ENCODE assay signal across 1 cellular context in the genomic region with DNA sequence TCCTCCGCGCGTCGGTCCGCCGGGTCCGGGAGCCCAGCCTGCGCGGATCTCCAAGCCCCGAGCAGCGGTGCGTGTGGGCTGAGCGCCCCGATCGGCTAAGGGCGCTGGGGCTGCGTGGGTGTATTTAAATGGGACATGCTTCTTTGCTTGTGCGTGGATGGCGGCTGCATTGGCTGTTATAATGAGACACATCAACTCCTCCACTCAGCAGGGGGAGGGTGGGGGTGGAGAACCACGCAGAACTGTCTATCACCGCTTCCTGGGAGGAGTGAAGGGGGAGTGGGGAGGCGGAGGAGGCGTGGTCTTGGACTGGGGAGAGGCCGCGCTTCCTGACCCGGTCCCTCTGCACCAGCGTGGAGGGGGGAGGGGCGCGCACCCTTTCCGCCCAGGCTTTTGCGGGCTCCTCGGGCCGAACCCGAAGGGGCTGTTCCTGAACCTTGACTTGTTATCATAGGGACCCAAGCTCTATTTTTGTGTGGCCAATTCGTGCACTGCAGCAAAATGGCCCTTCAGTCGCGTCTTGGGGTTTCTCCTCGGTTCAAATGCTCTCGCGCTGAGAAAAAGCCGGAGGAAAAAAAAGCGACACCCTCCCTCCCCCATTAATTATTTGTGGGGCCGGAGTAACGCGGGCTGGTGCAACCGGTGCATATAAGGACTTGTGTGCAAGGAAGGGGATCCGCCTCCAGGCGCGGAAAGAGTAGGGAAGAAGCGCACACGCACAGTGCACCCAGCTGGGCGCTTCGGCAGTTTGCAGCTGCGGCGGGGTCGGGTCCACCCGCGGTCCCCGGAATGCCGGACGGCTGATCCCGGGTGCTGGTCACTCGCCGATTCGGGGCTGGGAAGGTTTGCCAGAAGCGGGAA.
TF ChIP-seq lines count a peak whose summit lies in the region.

A gene (minus strand): TSS at position 180 of the 861 bp plus-strand sequence. CDS start 342 bp downstream, outside the sequence.

TF ChIP-seq in K562, 482 proteins besides CTCF, POLR2A, EP300 and RAD21 (continued from another document and continues in another):
- TF ChIP-seq, protein P1, sequence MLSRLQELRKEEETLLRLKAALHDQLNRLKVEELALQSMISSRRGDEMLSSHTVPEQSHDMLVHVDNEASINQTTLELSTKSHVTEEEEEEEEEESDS (CRISPR knock-in tag; IDR thresholded peaks at IDR 0.05) = no peak
- TF ChIP-seq MTA3 (IDR thresholded peaks at IDR 0.05; ENCODE audit: borderline replicate concordance) (peak; percentile 56), CHD1 (IDR thresholded peaks at IDR 0.05; ENCODE audit: low read length) (peak; percentile 87), ZKSCAN8 (CRISPR knock-in tag; IDR thresholded peaks at IDR 0.05) (no peak), ZNF274 (IDR thresholded peaks at IDR 0.05; ENCODE audit: borderline replicate concordance, low read depth, low read length) (no peak), POLR2B (IDR thresholded peaks at IDR 0.05; ENCODE audit: low read depth, partially characterized antibody) (peak; percentile 51), RFX1 (IDR thresholded peaks at IDR 0.05) (no peak), ZNF184 (CRISPR knock-in tag; IDR thresholded peaks at IDR 0.05) (no peak), ZNF3 (CRISPR knock-in tag; IDR thresholded peaks at IDR 0.05) (no peak), POLR2G (IDR thresholded peaks at IDR 0.05; ENCODE audit: low read depth, low read length) (peak; percentile 89), ESRRB (CRISPR knock-in tag; IDR thresholded peaks at IDR 0.05; ENCODE audit: borderline replicate concordance) (no peak), POLR2AphosphoS5 (IDR thresholded peaks at IDR 0.05; ENCODE audit: control insufficient read depth, insufficient read depth, low read depth, low read length) (peak; percentile 80), PHF20 (IDR thresholded peaks at IDR 0.05; ENCODE audit: partially characterized antibody) (no peak), OTX1 (CRISPR knock-in tag; IDR thresholded peaks at IDR 0.05) (no peak), FOXJ3 (CRISPR knock-in tag; IDR thresholded peaks at IDR 0.05) (no peak), ARID1B (IDR thresholded peaks at IDR 0.05) (peak; percentile 61), PTRF (tag; IDR thresholded peaks at IDR 0.05) (no peak), SP2 (IDR thresholded peaks at IDR 0.05; ENCODE audit: extremely low read depth, low read depth, low read length, poor library complexity, severe bottlenecking) (no peak), TCFL5 (CRISPR knock-in tag; conservative IDR thresholded peaks at IDR 0.05) (no peak), SRF (CRISPR knock-in tag; IDR thresholded peaks at IDR 0.05) (peak; percentile 79 to 92), ZNF764 (CRISPR knock-in tag; IDR thresholded peaks at IDR 0.05; ENCODE audit: low read depth) (no peak), GATAD2A (IDR thresholded peaks at IDR 0.05) (peak; percentile 73; the same call in 1 of the 2 replicates), ZNF165 (CRISPR knock-in tag; IDR thresholded peaks at IDR 0.05; ENCODE audit: borderline replicate concordance) (no peak), ZNF79 (CRISPR knock-in tag; IDR thresholded peaks at IDR 0.05; ENCODE audit: low read depth) (no peak), MECOM (CRISPR knock-in tag; IDR thresholded peaks at IDR 0.05) (peak; percentile 73; the same call in 1 of the 2 replicates), BDP1 (IDR thresholded peaks at IDR 0.05; ENCODE audit: insufficient read depth, insufficient read length) (no peak), KLF13 (tag; IDR thresholded peaks at IDR 0.05; ENCODE audit: borderline replicate concordance, low read depth) (no peak), MAFK (IDR thresholded peaks at IDR 0.05; ENCODE audit: low read length) (no peak), CBX5 (IDR thresholded peaks at IDR 0.05; ENCODE audit: borderline replicate concordance, low read depth) (0 out of 2 replicates have a peak, but pooled peaks have one; percentile 24), CBX8 (IDR thresholded peaks at IDR 0.05; ENCODE audit: borderline replicate concordance, extremely low read depth, low read depth, low read length, poor library complexity, severe bottlenecking) (no peak), RUNX1 (IDR thresholded peaks at IDR 0.05; ENCODE audit: low read depth) (no peak), CHD2 (IDR thresholded peaks at IDR 0.05; ENCODE audit: low read depth, low read length) (peak; percentile 63; the same call in 1 of the 2 replicates)
- TF ChIP-seq, protein P2, sequence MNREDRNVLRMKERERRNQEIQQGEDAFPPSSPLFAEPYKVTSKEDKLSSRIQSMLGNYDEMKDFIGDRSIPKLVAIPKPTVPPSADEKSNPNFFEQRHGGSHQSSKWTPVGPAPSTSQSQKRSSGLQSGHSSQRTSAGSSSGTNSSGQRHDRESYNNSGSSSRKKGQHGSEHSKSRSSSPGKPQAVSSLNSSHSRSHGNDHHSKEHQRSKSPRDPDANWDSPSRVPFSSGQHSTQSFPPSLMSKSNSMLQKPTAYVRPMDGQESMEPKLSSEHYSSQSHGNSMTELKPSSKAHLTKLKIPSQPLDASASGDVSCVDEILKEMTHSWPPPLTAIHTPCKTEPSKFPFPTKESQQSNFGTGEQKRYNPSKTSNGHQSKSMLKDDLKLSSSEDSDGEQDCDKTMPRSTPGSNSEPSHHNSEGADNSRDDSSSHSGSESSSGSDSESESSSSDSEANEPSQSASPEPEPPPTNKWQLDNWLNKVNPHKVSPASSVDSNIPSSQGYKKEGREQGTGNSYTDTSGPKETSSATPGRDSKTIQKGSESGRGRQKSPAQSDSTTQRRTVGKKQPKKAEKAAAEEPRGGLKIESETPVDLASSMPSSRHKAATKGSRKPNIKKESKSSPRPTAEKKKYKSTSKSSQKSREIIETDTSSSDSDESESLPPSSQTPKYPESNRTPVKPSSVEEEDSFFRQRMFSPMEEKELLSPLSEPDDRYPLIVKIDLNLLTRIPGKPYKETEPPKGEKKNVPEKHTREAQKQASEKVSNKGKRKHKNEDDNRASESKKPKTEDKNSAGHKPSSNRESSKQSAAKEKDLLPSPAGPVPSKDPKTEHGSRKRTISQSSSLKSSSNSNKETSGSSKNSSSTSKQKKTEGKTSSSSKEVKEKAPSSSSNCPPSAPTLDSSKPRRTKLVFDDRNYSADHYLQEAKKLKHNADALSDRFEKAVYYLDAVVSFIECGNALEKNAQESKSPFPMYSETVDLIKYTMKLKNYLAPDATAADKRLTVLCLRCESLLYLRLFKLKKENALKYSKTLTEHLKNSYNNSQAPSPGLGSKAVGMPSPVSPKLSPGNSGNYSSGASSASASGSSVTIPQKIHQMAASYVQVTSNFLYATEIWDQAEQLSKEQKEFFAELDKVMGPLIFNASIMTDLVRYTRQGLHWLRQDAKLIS (CRISPR knock-in tag; IDR thresholded peaks at IDR 0.05) = no peak; the same call in 1 of the 2 replicates
- TF ChIP-seq, protein P3, sequence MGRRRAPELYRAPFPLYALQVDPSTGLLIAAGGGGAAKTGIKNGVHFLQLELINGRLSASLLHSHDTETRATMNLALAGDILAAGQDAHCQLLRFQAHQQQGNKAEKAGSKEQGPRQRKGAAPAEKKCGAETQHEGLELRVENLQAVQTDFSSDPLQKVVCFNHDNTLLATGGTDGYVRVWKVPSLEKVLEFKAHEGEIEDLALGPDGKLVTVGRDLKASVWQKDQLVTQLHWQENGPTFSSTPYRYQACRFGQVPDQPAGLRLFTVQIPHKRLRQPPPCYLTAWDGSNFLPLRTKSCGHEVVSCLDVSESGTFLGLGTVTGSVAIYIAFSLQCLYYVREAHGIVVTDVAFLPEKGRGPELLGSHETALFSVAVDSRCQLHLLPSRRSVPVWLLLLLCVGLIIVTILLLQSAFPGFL (CRISPR knock-in tag; IDR thresholded peaks at IDR 0.05) = no peak
- TF ChIP-seq, protein P4, sequence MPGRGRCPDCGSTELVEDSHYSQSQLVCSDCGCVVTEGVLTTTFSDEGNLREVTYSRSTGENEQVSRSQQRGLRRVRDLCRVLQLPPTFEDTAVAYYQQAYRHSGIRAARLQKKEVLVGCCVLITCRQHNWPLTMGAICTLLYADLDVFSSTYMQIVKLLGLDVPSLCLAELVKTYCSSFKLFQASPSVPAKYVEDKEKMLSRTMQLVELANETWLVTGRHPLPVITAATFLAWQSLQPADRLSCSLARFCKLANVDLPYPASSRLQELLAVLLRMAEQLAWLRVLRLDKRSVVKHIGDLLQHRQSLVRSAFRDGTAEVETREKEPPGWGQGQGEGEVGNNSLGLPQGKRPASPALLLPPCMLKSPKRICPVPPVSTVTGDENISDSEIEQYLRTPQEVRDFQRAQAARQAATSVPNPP (IDR thresholded peaks at IDR 0.05; ENCODE audit: borderline replicate concordance, insufficient read depth, insufficient read length) = no peak
- TF ChIP-seq, protein P5, sequence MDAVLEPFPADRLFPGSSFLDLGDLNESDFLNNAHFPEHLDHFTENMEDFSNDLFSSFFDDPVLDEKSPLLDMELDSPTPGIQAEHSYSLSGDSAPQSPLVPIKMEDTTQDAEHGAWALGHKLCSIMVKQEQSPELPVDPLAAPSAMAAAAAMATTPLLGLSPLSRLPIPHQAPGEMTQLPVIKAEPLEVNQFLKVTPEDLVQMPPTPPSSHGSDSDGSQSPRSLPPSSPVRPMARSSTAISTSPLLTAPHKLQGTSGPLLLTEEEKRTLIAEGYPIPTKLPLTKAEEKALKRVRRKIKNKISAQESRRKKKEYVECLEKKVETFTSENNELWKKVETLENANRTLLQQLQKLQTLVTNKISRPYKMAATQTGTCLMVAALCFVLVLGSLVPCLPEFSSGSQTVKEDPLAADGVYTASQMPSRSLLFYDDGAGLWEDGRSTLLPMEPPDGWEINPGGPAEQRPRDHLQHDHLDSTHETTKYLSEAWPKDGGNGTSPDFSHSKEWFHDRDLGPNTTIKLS (IDR thresholded peaks at IDR 0.05; ENCODE audit: borderline replicate concordance, low read depth) = peak; percentile 59; the same call in 1 of the 2 replicates
- TF ChIP-seq, protein P6, sequence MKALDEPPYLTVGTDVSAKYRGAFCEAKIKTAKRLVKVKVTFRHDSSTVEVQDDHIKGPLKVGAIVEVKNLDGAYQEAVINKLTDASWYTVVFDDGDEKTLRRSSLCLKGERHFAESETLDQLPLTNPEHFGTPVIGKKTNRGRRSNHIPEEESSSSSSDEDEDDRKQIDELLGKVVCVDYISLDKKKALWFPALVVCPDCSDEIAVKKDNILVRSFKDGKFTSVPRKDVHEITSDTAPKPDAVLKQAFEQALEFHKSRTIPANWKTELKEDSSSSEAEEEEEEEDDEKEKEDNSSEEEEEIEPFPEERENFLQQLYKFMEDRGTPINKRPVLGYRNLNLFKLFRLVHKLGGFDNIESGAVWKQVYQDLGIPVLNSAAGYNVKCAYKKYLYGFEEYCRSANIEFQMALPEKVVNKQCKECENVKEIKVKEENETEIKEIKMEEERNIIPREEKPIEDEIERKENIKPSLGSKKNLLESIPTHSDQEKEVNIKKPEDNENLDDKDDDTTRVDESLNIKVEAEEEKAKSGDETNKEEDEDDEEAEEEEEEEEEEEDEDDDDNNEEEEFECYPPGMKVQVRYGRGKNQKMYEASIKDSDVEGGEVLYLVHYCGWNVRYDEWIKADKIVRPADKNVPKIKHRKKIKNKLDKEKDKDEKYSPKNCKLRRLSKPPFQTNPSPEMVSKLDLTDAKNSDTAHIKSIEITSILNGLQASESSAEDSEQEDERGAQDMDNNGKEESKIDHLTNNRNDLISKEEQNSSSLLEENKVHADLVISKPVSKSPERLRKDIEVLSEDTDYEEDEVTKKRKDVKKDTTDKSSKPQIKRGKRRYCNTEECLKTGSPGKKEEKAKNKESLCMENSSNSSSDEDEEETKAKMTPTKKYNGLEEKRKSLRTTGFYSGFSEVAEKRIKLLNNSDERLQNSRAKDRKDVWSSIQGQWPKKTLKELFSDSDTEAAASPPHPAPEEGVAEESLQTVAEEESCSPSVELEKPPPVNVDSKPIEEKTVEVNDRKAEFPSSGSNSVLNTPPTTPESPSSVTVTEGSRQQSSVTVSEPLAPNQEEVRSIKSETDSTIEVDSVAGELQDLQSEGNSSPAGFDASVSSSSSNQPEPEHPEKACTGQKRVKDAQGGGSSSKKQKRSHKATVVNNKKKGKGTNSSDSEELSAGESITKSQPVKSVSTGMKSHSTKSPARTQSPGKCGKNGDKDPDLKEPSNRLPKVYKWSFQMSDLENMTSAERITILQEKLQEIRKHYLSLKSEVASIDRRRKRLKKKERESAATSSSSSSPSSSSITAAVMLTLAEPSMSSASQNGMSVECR (CRISPR knock-in tag; IDR thresholded peaks at IDR 0.05) = peak; percentile 64
- TF ChIP-seq, protein P7, sequence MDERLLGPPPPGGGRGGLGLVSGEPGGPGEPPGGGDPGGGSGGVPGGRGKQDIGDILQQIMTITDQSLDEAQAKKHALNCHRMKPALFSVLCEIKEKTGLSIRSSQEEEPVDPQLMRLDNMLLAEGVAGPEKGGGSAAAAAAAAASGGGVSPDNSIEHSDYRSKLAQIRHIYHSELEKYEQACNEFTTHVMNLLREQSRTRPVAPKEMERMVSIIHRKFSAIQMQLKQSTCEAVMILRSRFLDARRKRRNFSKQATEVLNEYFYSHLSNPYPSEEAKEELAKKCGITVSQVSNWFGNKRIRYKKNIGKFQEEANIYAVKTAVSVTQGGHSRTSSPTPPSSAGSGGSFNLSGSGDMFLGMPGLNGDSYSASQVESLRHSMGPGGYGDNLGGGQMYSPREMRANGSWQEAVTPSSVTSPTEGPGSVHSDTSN (CRISPR knock-in tag; IDR thresholded peaks at IDR 0.05; ENCODE audit: low read depth) = no peak; the same call in none of the 2 replicates
- TF ChIP-seq, protein P7 (tag; conservative IDR thresholded peaks at IDR 0.05; ENCODE audit: low read depth) = peak; percentile 88
- TF ChIP-seq, protein P8, sequence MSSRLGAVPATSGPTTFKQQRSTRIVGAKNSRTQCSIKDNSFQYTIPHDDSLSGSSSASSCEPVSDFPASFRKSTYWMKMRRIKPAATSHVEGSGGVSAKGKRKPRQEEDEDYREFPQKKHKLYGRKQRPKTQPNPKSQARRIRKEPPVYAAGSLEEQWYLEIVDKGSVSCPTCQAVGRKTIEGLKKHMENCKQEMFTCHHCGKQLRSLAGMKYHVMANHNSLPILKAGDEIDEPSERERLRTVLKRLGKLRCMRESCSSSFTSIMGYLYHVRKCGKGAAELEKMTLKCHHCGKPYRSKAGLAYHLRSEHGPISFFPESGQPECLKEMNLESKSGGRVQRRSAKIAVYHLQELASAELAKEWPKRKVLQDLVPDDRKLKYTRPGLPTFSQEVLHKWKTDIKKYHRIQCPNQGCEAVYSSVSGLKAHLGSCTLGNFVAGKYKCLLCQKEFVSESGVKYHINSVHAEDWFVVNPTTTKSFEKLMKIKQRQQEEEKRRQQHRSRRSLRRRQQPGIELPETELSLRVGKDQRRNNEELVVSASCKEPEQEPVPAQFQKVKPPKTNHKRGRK (tag; IDR thresholded peaks at IDR 0.05) = no peak
